Comparison of ENCODE assay signal across 16 cellular contexts in the genomic region with DNA sequence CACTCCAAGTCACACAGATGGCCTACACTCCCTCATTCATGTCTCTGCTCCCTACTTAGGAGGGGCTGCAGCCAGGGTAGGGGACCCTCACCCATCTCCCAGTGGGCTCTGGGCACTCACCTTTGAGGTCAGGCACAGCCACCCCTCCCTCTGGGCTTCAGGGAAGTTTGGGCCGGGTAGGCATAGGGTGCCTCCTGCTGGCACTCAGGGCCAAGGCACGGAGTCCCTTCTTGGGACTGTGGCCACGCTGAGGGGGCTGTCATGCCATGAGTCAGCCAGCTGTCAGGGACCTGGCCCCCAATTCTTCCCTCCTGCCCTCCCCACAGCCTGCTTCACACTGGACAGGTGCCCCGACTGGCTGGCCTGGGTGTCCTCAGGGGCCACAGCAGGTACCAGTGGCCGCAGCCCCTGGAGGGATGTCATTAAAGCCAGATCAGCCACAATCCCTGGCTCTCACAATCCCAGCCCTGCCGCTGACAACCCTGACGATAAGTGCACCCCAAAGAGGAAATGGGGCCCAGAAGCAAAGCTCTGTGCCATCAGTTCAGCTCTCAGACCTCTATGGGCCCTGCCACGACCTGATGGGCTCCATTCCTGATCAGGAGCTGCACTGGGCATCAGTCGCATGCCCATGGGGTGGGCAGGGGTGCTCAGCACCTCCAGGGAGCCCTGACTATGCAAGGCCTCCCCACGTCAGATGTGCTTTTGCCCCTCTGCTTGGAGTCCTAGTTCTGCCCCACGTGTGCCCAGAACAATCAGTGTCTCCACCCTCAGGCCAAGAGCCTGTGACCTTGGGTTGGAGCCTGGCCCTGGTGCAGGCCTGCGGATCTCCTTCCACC. TPM values are rescaled to one million over a fixed set of nuclear protein-coding genes. Genes with fewer than 3 reads are reported as not detected.
DNase-seq lines count a peak whose midpoint lies in the region; ATAC-seq, FAIRE-seq and TF ChIP-seq lines count a peak whose summit lies in the region.
"Had no signal": no experiment of that assay in that cellular context is flagged by ENCODE, and none has a peak within 500 bp of the region (broad histone marks: within the 10 kb centered on the region; RNA-seq: fewer than 3 reads in every experiment).

No MANE protein-coding gene starts in this region.

- no peak overlapping the region for H3K4me2 ChIP-seq in K562 (ENCODE audit: insufficient read depth, low read length)
- H3K4me2 ChIP-seq in neural progenitor cell, result no peak overlapping the region

- FAIRE-seq in K562 (lab: Jason Lieb, UNC), result no peak

- no peak overlapping the region for H3K27ac Mint-ChIP-seq in neural progenitor cell
- H3K27ac Mint-ChIP-seq in activated CD4-positive, alpha-beta T cell treated with anti-CD3 and anti-CD28 coated beads for 36 hours, result no peak overlapping the region
- H3K27ac Mint-ChIP-seq: activated T-helper 17 cell treated with anti-CD3 and anti-CD28 coated beads, Interleukin-2, amount 50 U/mL, for 72 hours; naive thymus-derived CD8-positive, alpha-beta T cell had no signal

- intact Hi-C loops in left ventricle myocardium superior (cut with micrococcal nuclease) (no loop called here), left cardiac atrium (cut with DNase I) (no loop called here), K562 (cut with micrococcal nuclease) (no loop called here)
- intact Hi-C loops in activated CD4-positive, alpha-beta T cell treated with anti-CD3 and anti-CD28 coated beads for 36 hours (cut with DNase I, micrococcal nuclease), result no loop called here

- H3K9ac ChIP-seq in K562 (ENCODE audit: insufficient read depth in 1 of 2, low read depth in 2 of 2, low read length in 2 of 2) (no peak overlapping the region), neural progenitor cell (no peak overlapping the region)

- H3K4me1 ChIP-seq in K562 (replicated peaks in 1 of 2; ENCODE audit: control insufficient read depth in 2 of 2, insufficient read depth in 2 of 2, low read length in 2 of 2), result peaks cover 0 to 4% of the 10 kb centered on the region in 2 experiments; a peak in 2 of 5 replicates
- H3K4me1 ChIP-seq in neural progenitor cell, result peaks cover 11% of the 10 kb centered on the region
- H3K4me1 ChIP-seq: Caco-2 had no signal

- in situ Hi-C loops in K562 (cut with MboI), result no loop called here

- H3K9me3 Mint-ChIP-seq in neural progenitor cell, result no peaks in the 10 kb centered on the region
- H3K9me3 Mint-ChIP-seq in activated CD4-positive, alpha-beta T cell treated with anti-CD3 and anti-CD28 coated beads for 36 hours (ENCODE audit: low read depth), result no peaks in the 10 kb centered on the region
- H3K9me3 Mint-ChIP-seq: activated T-helper 17 cell treated with anti-CD3 and anti-CD28 coated beads, Interleukin-2, amount 50 U/mL, for 72 hours; central memory CD8-positive, alpha-beta T cell had no signal

- peaks cover 11% of the 10 kb centered on the region for H3K4me1 Mint-ChIP-seq in neural progenitor cell
- no peaks in the 10 kb centered on the region for H3K4me1 Mint-ChIP-seq in activated CD4-positive, alpha-beta T cell treated with anti-CD3 and anti-CD28 coated beads for 36 hours
- H3K4me1 Mint-ChIP-seq: activated T-helper 17 cell treated with anti-CD3 and anti-CD28 coated beads, Interleukin-2, amount 50 U/mL, for 72 hours; central memory CD8-positive, alpha-beta T cell had no signal

- BruUV-seq in K562 (replicated peaks; lab: Mats Ljungman, UMichigan), result no TSS peak

- TF ChIP-seq CTCF in K562 (IDR thresholded peaks at IDR 0.05 in 2 of 3, conservative IDR thresholded peaks at IDR 0.05 in 1 of 3; ENCODE audit: insufficient read depth in 2 of 3, low read depth in 1 of 3, low read length in 3 of 3) (0 out of 6 replicates have a peak, but pooled peaks of 2 of the 3 experiments have one; percentile 8 to 20), neural progenitor cell (IDR thresholded peaks at IDR 0.05) (peak; percentile 16)

- CTCF ChIA-PET in K562 (lab: Yijun Ruan, JAX; ENCODE audit: low intra/inter-chr PET ratio), result interaction anchor here (0.6 kb wide), 1 partner anchor 727 kb away, joined by 4 read pairs; no protein-coding TSS in a partner anchor
- CTCF ChIA-PET in activated CD4-positive, alpha-beta T cell treated with anti-CD3 and anti-CD28 coated beads for 36 hours (lab: Charles Lee), result no interaction called here

- ATAC-seq in left ventricle myocardium superior, result peak; percentile 47
- no peak for ATAC-seq in left cardiac atrium
- ATAC-seq in K562, result no peak
- ATAC-seq in GM21381 (IDR thresholded peaks at IDR 0.05; ENCODE audit: unreplicated experiment), result no peak
- ATAC-seq in activated CD4-positive, alpha-beta T cell treated with anti-CD3 and anti-CD28 coated beads for 36 hours, result no peak
- ATAC-seq: activated T-helper 17 cell treated with anti-CD3 and anti-CD28 coated beads, Interleukin-2, amount 50 U/mL, for 72 hours; naive thymus-derived CD8-positive, alpha-beta T cell; stimulated activated naive CD8-positive, alpha-beta T cell treated with anti-CD3 and anti-CD28 coated beads, Interleukin-15, Interleukin-2, amounts not matched to agents 100 U/mL and 50 U/mL, for 24 hours had no signal

- peaks cover 0 to 26% of the 10 kb centered on the region in 2 experiments; a peak in 2 of 5 replicates for H3K27me3 ChIP-seq in K562 (ENCODE audit: control insufficient read depth in 2 of 2, insufficient read depth in 2 of 2, low read length in 2 of 2)
- H3K27me3 ChIP-seq in neural progenitor cell, result no peaks in the 10 kb centered on the region

- H2AFZ ChIP-seq in K562 (ENCODE audit: low read depth, low read length) (no peak overlapping the region), neural progenitor cell (replicated peaks) (no peak overlapping the region)

- H3K4me3 ChIP-seq in K562 (no peak overlapping the region), neural progenitor cell (no peak overlapping the region)

- TF ChIP-seq EP300 in K562 (IDR thresholded peaks at IDR 0.05; ENCODE audit: low read length), result no peak

- no peaks in the 10 kb centered on the region for H4K20me1 ChIP-seq in K562 (replicated peaks; ENCODE audit: control insufficient read depth, insufficient read depth, low read length)
- no peaks in the 10 kb centered on the region for H4K20me1 ChIP-seq in neural progenitor cell (ENCODE audit: low read depth)

- no peak for TF ChIP-seq RAD21 in K562 (CRISPR knock-in tag; conservative IDR thresholded peaks at IDR 0.05 in 1 of 2, IDR thresholded peaks at IDR 0.05 in 1 of 2)

- H3F3A ChIP-seq in neural progenitor cell (ENCODE audit: low read depth), result no peaks in the 10 kb centered on the region

- DNase-seq in left ventricle myocardium superior (peak; percentile 13), left cardiac atrium (no peak), K562 (ENCODE audit: extremely low read depth in 1 of 4, low spot score in 3 of 4) (no peak), neural progenitor cell (ENCODE audit: low spot score) (no peak), EL (no peak), epidermal melanocyte (ENCODE audit: insufficient read length, low spot score) (no peak)
- DNase-seq in activated CD4-positive, alpha-beta T cell treated with anti-CD3 and anti-CD28 coated beads for 36 hours, result no peak
- DNase-seq: activated CD4-positive, alpha-beta T cell treated with anti-CD3 and anti-CD28 coated beads, Interleukin-2, amount 50 U/mL, for 4 hours; HCEC 1CT; NCI-H1694; stimulated activated naive CD8-positive, alpha-beta T cell treated with anti-CD3 and anti-CD28 coated beads, Interleukin-15, Interleukin-2, amounts not matched to agents 100 U/mL and 50 U/mL, for 24 hours had no signal

- peaks cover 7% of the 10 kb centered on the region for H3K27me3 Mint-ChIP-seq in neural progenitor cell (ENCODE audit: insufficient read depth, low read depth)
- no peaks in the 10 kb centered on the region for H3K27me3 Mint-ChIP-seq in activated CD4-positive, alpha-beta T cell treated with anti-CD3 and anti-CD28 coated beads for 36 hours
- H3K27me3 Mint-ChIP-seq: activated T-helper 17 cell treated with anti-CD3 and anti-CD28 coated beads, Interleukin-2, amount 50 U/mL, for 72 hours had no signal

- H3K36me3 Mint-ChIP-seq in neural progenitor cell, result no peaks in the 10 kb centered on the region
- no peaks in the 10 kb centered on the region for H3K36me3 Mint-ChIP-seq in activated CD4-positive, alpha-beta T cell treated with anti-CD3 and anti-CD28 coated beads for 36 hours (ENCODE audit: low read depth)
- H3K36me3 Mint-ChIP-seq: naive thymus-derived CD8-positive, alpha-beta T cell had no signal

- no peaks in the 10 kb centered on the region for H3K79me2 ChIP-seq in K562 (ENCODE audit: control insufficient read depth, insufficient read depth, low read length)
- no peaks in the 10 kb centered on the region for H3K79me2 ChIP-seq in neural progenitor cell (ENCODE audit: low read depth)

- no peak overlapping the region for H3K27ac ChIP-seq in K562 (ENCODE audit: extremely low read depth, low read depth, low read length)
- H3K27ac ChIP-seq in neural progenitor cell, result no peak overlapping the region

- TF ChIP-seq POLR2A in K562 (conservative IDR thresholded peaks at IDR 0.05), result no peak

- POLR2A ChIA-PET in K562 (lab: Yijun Ruan, JAX), result no interaction called here
- POLR2A ChIA-PET in activated CD4-positive, alpha-beta T cell treated with anti-CD3 and anti-CD28 coated beads for 36 hours (lab: Charles Lee), result no interaction called here

- H3K9me1 ChIP-seq in K562 (ENCODE audit: control insufficient read depth, insufficient read depth, low read length), result peaks cover 2% of the 10 kb centered on the region

- WGBS in K562 (ENCODE audit: insufficient coverage, low coverage, missing lambda C conversion rate), result under 1% methylated on average over 12 of the region's 12 CpGs

- no peak overlapping the region for H3K4me3 Mint-ChIP-seq in neural progenitor cell
- H3K4me3 Mint-ChIP-seq in activated CD4-positive, alpha-beta T cell treated with anti-CD3 and anti-CD28 coated beads for 36 hours, result no peak overlapping the region
- H3K4me3 Mint-ChIP-seq: activated T-helper 17 cell treated with anti-CD3 and anti-CD28 coated beads, Interleukin-2, amount 50 U/mL, for 72 hours; central memory CD8-positive, alpha-beta T cell; naive thymus-derived CD8-positive, alpha-beta T cell had no signal

- H3K9me3 ChIP-seq in K562 (replicated peaks; ENCODE audit: control insufficient read depth, insufficient read depth, low read depth, low read length), result no peaks in the 10 kb centered on the region
- no peaks in the 10 kb centered on the region for H3K9me3 ChIP-seq in neural progenitor cell (ENCODE audit: low read depth)
- H3K9me3 ChIP-seq: Caco-2 had no signal

- H3K36me3 ChIP-seq in K562 (ENCODE audit: control insufficient read depth, insufficient read depth, low read length) (no peaks in the 10 kb centered on the region), neural progenitor cell (no peaks in the 10 kb centered on the region)

RNA-seq across cellular contexts. Expression of a gene that starts 34.1 kb away (rescaled TPM):
- total RNA-seq in left ventricle myocardium superior (8.4 TPM), left cardiac atrium (1 to 10 TPM in 1 of 2 donors, under 1 TPM in 1; 0.84 to 6.1 TPM), K562 (2014; rRNA removed) (0.05 TPM in 1 of 2 replicates, not detected in the other), K562 (2014; rRNA removed; fragmentation: Illumina TruSeq; extraction: Trizol) (not detected in 2 replicates), K562 (2015; rRNA removed; fragmentation: Illumina TruSeq; extraction: Trizol) (not detected in 2 replicates), K562 (2021) (0.04 TPM in 1 of 2 replicates, not detected in the other), neural progenitor cell (ENCODE audit: low replicate concordance) (1.4 and 2.7 TPM in 2 replicates)
- not detected in 2 replicates for total RNA-seq in K562 (2011; cell fraction: chromatin; rRNA removed; ENCODE audit: low replicate concordance)
- not detected in 2 replicates for total RNA-seq in K562 (2011; cell fraction: nucleolus; rRNA removed)
- total RNA-seq in K562 (2011; cell fraction: nucleoplasm; rRNA removed), result not detected in 2 replicates
- polyA plus RNA-seq in K562 (2011; rRNA removed) (not detected in 2 replicates), K562 (2014; fragmentation: Illumina TruSeq; extraction: Trizol) (not detected in 2 replicates), K562 (2014; fragmentation: Nextera tagmentation; extraction: Ambion mirVana) (not detected), K562 (2014; rRNA removed) (not detected in 2 replicates)
- polyA plus RNA-seq in K562 (2011; cell fraction: cytosol; rRNA removed), result not detected in 2 replicates
- polyA plus RNA-seq in K562 (2011; cell fraction: nucleus; rRNA removed), result not detected in 2 replicates
- polyA plus RNA-seq in K562 (2012), result not detected in 2 replicates
- not detected in 2 replicates for polyA minus RNA-seq in K562 (2011; rRNA and poly(A)+ RNA removed)
- polyA minus RNA-seq in K562 (2011; cell fraction: cytosol; rRNA and poly(A)+ RNA removed), result not detected in 2 replicates
- not detected in 2 replicates for polyA minus RNA-seq in K562 (2011; cell fraction: nucleus; rRNA and poly(A)+ RNA removed)
- under 1 TPM; 0.19 to 0.32 TPM for total RNA-seq in activated CD4-positive, alpha-beta T cell treated with anti-CD3 and anti-CD28 coated beads for 36 hours
- total RNA-seq: Caco-2; naive thymus-derived CD8-positive, alpha-beta T cell had no signal
- polyA plus RNA-seq: naive thymus-derived CD8-positive, alpha-beta T cell had no signal
